In the genomic region with DNA sequence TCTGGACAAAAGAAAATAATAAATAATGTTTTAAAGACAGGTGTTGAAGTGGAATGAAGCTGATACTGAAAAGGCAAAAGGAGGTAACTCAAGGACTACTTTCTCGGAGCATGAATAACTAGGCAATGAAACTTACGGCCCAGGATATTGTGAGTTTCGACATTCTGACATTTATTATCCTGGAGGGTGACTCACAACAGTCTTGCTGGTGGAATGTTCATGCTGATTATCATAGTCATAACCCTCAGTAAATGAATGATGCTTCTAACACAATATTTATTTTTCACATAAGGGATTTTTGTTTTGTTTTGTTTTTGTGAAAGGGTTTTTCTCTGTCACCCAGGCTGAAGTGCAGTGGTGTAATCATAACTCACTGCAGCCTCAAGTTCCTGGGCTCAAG, we compare ENCODE assay signal across 15 cellular contexts.
A peak's percentile ranks its signal among the peaks of the same experiment; 100 is the strongest.
DNase-seq lines count a peak whose midpoint lies in the region; ATAC-seq, FAIRE-seq and TF ChIP-seq lines count a peak whose summit lies in the region.
"Had no signal": no experiment of that assay in that cellular context is flagged by ENCODE, and none has a peak within 500 bp of the region (broad histone marks: within the 10 kb centered on the region; RNA-seq: fewer than 3 reads in every experiment).

No MANE protein-coding gene starts in this region.

- H3K9ac ChIP-seq in fibroblast of lung (ENCODE audit: insufficient read depth, low read length), result no peak overlapping the region

- H3K27me3 ChIP-seq in fibroblast of lung (ENCODE audit: control insufficient read depth, insufficient read depth, low read length), result no peaks in the 10 kb centered on the region
- H3K27me3 ChIP-seq in small intestine (ENCODE audit: control insufficient read depth in 2 of 2, insufficient read depth in 2 of 2, low read length in 2 of 2), result no peaks in the 10 kb centered on the region
- H3K27me3 ChIP-seq: heart right ventricle had no signal

- no peak for ATAC-seq in GM21381 (IDR thresholded peaks at IDR 0.05; ENCODE audit: unreplicated experiment)
- ATAC-seq: heart right ventricle had no signal

- H3K9me2 ChIP-seq in OCI-LY7 (ENCODE audit: insufficient read depth, low read length), result no peaks in the 10 kb centered on the region

- H3K4me1 ChIP-seq in fibroblast of lung (ENCODE audit: control insufficient read depth, extremely low read depth, insufficient read depth, low read length), result no peaks in the 10 kb centered on the region
- no peaks in the 10 kb centered on the region for H3K4me1 ChIP-seq in small intestine (ENCODE audit: control insufficient read depth in 2 of 2, insufficient read depth in 1 of 2, low read depth in 1 of 2, low read length in 1 of 2)
- H3K4me1 ChIP-seq in OCI-LY7 (ENCODE audit: insufficient read depth, low read length, poor library complexity, severe bottlenecking), result no peaks in the 10 kb centered on the region
- H3K4me1 ChIP-seq: heart right ventricle had no signal

- no peak overlapping the region for H3K4me2 ChIP-seq in fibroblast of lung (ENCODE audit: extremely low read depth, insufficient read depth, low read length)
- H3K4me2 ChIP-seq in OCI-LY7 (ENCODE audit: low read length), result no peak overlapping the region

- H2AFZ ChIP-seq in fibroblast of lung (ENCODE audit: low read length) (no peak overlapping the region), OCI-LY7 (ENCODE audit: low read length) (no peak overlapping the region)

- H3K79me2 ChIP-seq in fibroblast of lung (ENCODE audit: control insufficient read depth, insufficient read depth, low read length), result no peaks in the 10 kb centered on the region
- no peaks in the 10 kb centered on the region for H3K79me2 ChIP-seq in OCI-LY7 (ENCODE audit: insufficient read depth, low read depth, low read length)

- H3K27ac ChIP-seq in fibroblast of lung (ENCODE audit: insufficient read depth, low read length) (no peak overlapping the region), small intestine (ENCODE audit: low read depth in 1 of 2, low read length in 1 of 2) (no peak overlapping the region), OCI-LY7 (ENCODE audit: low read depth, low read length, poor library complexity, severe bottlenecking) (no peak overlapping the region)
- H3K27ac ChIP-seq: coronary artery, heart right ventricle had no signal

- intact Hi-C loops in OCI-LY7 (cut with micrococcal nuclease; ENCODE audit: unreplicated experiment), result no loop called here

- H3K4me3 ChIP-seq in fibroblast of lung (replicated peaks in 1 of 4; ENCODE audit: control extremely low read depth in 1 of 4, insufficient read depth in 1 of 4, low read depth in 3 of 4, low read length in 4 of 4) (no peak overlapping the region), small intestine (ENCODE audit: low read depth in 1 of 2, low read length in 2 of 2) (no peak overlapping the region), OCI-LY7 (ENCODE audit: low read depth, low read length, poor library complexity, severe bottlenecking) (no peak overlapping the region)
- H3K4me3 ChIP-seq: coronary artery, heart right ventricle had no signal

- H3K36me3 ChIP-seq in fibroblast of lung (ENCODE audit: control insufficient read depth, insufficient read depth, low read length) (no peaks in the 10 kb centered on the region), small intestine (ENCODE audit: control insufficient read depth in 2 of 2, insufficient read depth in 2 of 2, low read length in 2 of 2) (no peaks in the 10 kb centered on the region), OCI-LY7 (ENCODE audit: insufficient read depth, low read length) (no peaks in the 10 kb centered on the region)
- H3K36me3 ChIP-seq: heart right ventricle had no signal

- CTCF ChIA-PET in OCI-LY7 (lab: Charles Lee; ENCODE audit: unreplicated experiment), result no interaction called here

- FAIRE-seq in small intestine (lab: Jason Lieb, UNC), result no peak

- no peaks in the 10 kb centered on the region for H3K9me3 ChIP-seq in fibroblast of lung (ENCODE audit: control insufficient read depth, insufficient read depth, low read depth, low read length)
- H3K9me3 ChIP-seq in small intestine (ENCODE audit: control insufficient read depth, low read depth), result no peaks in the 10 kb centered on the region
- H3K9me3 ChIP-seq in OCI-LY7 (ENCODE audit: low read length), result no peaks in the 10 kb centered on the region
- H3K9me3 ChIP-seq: heart right ventricle had no signal

- TF ChIP-seq CTCF in fibroblast of lung (conservative IDR thresholded peaks at IDR 0.05 in 1 of 2, IDR thresholded peaks at IDR 0.05 in 1 of 2; ENCODE audit: low read depth in 1 of 2, low read length in 2 of 2), result no peak
- no peak for TF ChIP-seq CTCF in OCI-LY7 (conservative IDR thresholded peaks at IDR 0.05; ENCODE audit: low read length)

- DNase-seq in GM04503 (ENCODE audit: low read depth) (peak; percentile 87), RPMI7951 (ENCODE audit: low read depth) (peak; percentile 1), fibroblast of lung (ENCODE audit: low read depth in 2 of 2) (peak; percentile 80 to 89), small intestine (peak; percentile 4), OCI-LY7 (ENCODE audit: low spot score) (no peak), DMS 273 (lab: John Stamatoyannopoulos, UW; ENCODE audit: unreplicated experiment) (no peak), DMS79 (lab: John Stamatoyannopoulos, UW) (no peak)
- DNase-seq: activated CD4-positive, alpha-beta T cell treated with anti-CD3 and anti-CD28 coated beads for 48 hours; DMS79 treated with DMSO at 0.1 percent for 48 hours; heart right ventricle; NCI-H1436; NCI-H69; stimulated activated CD4-positive, alpha-beta T cell treated with anti-CD3 and anti-CD28 coated beads, Interleukin-4, amount 100 ng/mL, for 1 hour had no signal

- BruUV-seq in OCI-LY7 (replicated peaks; lab: Mats Ljungman, UMichigan), result no TSS peak

- POLR2A ChIA-PET in OCI-LY7 (lab: Charles Lee), result no interaction called here

- H4K20me1 ChIP-seq in fibroblast of lung (ENCODE audit: control insufficient read depth, extremely low read depth, insufficient read depth, low read length) (no peaks in the 10 kb centered on the region), OCI-LY7 (ENCODE audit: insufficient read depth, low read length) (no peaks in the 10 kb centered on the region)

- WGBS in small intestine, 3 donors, result 29 to 56% (median 37%) methylated on average over 3 of the region's 3 CpGs

Comparison
In these comparisons a context has a peak if more than half of its experiments do, and no peak if none do; other contexts are left out.
1. DNase-seq: peak in GM04503 (single experiment), RPMI7951 (single experiment), fibroblast of lung (2 of 2) and small intestine (single experiment); none in OCI-LY7 (single experiment), DMS 273 (single experiment) and DMS79 (single experiment).